ENCODE assay signal across 1 cellular context in the genomic region with DNA sequence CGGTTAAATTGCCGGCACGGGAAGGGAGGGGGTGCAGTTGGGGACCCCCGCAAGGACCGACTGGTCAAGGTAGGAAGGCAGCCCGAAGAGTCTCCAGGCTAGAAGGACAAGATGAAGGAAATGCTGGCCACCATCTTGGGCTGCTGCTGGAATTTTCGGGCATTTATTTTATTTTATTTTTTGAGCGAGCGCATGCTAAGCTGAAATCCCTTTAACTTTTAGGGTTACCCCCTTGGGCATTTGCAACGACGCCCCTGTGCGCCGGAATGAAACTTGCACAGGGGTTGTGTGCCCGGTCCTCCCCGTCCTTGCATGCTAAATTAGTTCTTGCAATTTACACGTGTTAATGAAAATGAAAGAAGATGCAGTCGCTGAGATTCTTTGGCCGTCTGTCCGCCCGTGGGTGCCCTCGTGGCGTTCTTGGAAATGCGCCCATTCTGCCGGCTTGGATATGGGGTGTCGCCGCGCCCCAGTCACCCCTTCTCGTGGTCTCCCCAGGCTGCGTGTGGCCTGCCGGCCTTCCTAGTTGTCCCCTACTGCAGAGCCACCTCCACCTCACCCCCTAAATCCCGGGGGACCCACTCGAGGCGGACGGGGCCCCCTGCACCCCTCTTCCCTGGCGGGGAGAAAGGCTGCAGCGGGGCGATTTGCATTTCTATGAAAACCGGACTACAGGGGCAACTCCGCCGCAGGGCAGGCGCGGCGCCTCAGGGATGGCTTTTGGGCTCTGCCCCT.
TF ChIP-seq lines count a peak whose summit lies in the region.

No MANE protein-coding gene starts in this region.

TF ChIP-seq in GM12878, 131 proteins besides CTCF, POLR2A, EP300 and RAD21:
- TF ChIP-seq IKZF1 (conservative IDR thresholded peaks at IDR 0.05) = peak; percentile 4; the same call in 1 of the 2 replicates
- TF ChIP-seq, protein P1, sequence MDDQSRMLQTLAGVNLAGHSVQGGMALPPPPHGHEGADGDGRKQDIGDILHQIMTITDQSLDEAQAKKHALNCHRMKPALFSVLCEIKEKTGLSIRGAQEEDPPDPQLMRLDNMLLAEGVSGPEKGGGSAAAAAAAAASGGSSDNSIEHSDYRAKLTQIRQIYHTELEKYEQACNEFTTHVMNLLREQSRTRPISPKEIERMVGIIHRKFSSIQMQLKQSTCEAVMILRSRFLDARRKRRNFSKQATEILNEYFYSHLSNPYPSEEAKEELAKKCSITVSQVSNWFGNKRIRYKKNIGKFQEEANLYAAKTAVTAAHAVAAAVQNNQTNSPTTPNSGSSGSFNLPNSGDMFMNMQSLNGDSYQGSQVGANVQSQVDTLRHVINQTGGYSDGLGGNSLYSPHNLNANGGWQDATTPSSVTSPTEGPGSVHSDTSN (IDR thresholded peaks at IDR 0.05; ENCODE audit: insufficient replicate concordance, low read depth, low read length) = no peak
- no peak for TF ChIP-seq YY1 (IDR thresholded peaks at IDR 0.05; ENCODE audit: low read depth, low read length)
- 0 out of 2 replicates have a peak, but pooled peaks have one; percentile 32 for TF ChIP-seq DPF2 (IDR thresholded peaks at IDR 0.05)
- peak; percentile 32; the same call in 1 of the 2 replicates for TF ChIP-seq EZH2 (IDR thresholded peaks at IDR 0.05; ENCODE audit: borderline replicate concordance, control insufficient read depth, low read depth, low read length)
- TF ChIP-seq LARP7 (IDR thresholded peaks at IDR 0.05) = no peak
- TF ChIP-seq, protein P2, sequence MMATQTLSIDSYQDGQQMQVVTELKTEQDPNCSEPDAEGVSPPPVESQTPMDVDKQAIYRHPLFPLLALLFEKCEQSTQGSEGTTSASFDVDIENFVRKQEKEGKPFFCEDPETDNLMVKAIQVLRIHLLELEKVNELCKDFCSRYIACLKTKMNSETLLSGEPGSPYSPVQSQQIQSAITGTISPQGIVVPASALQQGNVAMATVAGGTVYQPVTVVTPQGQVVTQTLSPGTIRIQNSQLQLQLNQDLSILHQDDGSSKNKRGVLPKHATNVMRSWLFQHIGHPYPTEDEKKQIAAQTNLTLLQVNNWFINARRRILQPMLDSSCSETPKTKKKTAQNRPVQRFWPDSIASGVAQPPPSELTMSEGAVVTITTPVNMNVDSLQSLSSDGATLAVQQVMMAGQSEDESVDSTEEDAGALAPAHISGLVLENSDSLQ (IDR thresholded peaks at IDR 0.05) = no peak
- no peak for TF ChIP-seq RAD51 (IDR thresholded peaks at IDR 0.05)
- TF ChIP-seq TCF7 (IDR thresholded peaks at IDR 0.05; ENCODE audit: borderline replicate concordance) = no peak
- no peak for TF ChIP-seq ZNF217 (IDR thresholded peaks at IDR 0.05)
- TF ChIP-seq ESRRA (IDR thresholded peaks at IDR 0.05; ENCODE audit: low read length) = no peak
- peak; percentile 40 for TF ChIP-seq MEF2B (IDR thresholded peaks at IDR 0.05; ENCODE audit: partially characterized antibody, poor library complexity, severe bottlenecking)
